8 cellular contexts compared by ENCODE assay signal in the genomic region with DNA sequence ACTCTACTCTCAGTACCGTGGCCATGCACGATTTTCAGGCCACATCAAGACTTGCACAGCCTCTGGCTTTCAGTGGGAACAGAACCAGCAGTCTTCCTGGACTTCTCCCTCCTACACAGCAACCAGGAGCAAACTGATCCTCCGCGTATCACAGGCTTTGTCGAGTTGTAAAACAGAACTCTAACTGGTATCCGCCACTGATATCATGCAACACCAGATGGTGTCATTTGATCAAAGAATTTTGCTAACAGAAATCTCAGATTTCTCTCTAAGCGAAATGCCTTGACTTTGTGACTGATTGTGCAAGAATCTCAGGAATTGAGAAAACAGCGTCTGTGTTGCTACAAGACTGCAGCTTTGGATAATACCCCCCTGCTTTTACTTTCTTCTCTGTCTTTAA.
DNase-seq lines count a peak whose midpoint lies in the region; ATAC-seq lines count a peak whose summit lies in the region.

No MANE protein-coding gene starts in this region.

- H3F3A ChIP-seq in GM23248 (ENCODE audit: insufficient read depth), result peaks cover 30% of the 10 kb centered on the region

- in situ Hi-C loops in GM23248 (cut with MboI), result loop anchor here (25.0 kb wide), 1 partner anchor 391 kb away; the partner anchor contains the start of gene PRLH

- H3K27me3 ChIP-seq in GM23248 (replicated peaks; ENCODE audit: insufficient read depth) (no peaks in the 10 kb centered on the region), adipocyte (replicated peaks; ENCODE audit: control insufficient read depth, insufficient read depth, low read length) (no peaks in the 10 kb centered on the region)

- H2AFZ ChIP-seq in GM23248, result peak overlapping the region; percentile 73

- no peak for ATAC-seq in GM21529 (IDR thresholded peaks at IDR 0.05; ENCODE audit: unreplicated experiment)
- no peak for ATAC-seq in HG02885 (IDR thresholded peaks at IDR 0.05; ENCODE audit: poor library complexity, unreplicated experiment)

- H3K9me2 ChIP-seq in GM23248 (ENCODE audit: insufficient read depth), result no peaks in the 10 kb centered on the region

- H3K79me2 ChIP-seq in GM23248 (ENCODE audit: insufficient read depth), result no peaks in the 10 kb centered on the region

- H3K9me3 ChIP-seq in GM23248 (ENCODE audit: low read depth) (no peaks in the 10 kb centered on the region), adipocyte (ENCODE audit: control insufficient read depth, low read length) (peaks cover 19% of the 10 kb centered on the region)

- peak overlapping the region; percentile 71 for H3K9ac ChIP-seq in GM23248
- peak overlapping the region; percentile 94 for H3K9ac ChIP-seq in adipocyte (ENCODE audit: low read length)

- peak overlapping the region; percentile 81 for H3K4me2 ChIP-seq in GM23248 (ENCODE audit: unreplicated experiment)

- peak overlapping the region; percentile 60 for H3K4me3 ChIP-seq in GM23248
- peak overlapping the region; percentile 72 for H3K4me3 ChIP-seq in adipocyte (ENCODE audit: low read length)
- no peak overlapping the region for H3K4me3 ChIP-seq in skin epidermis

- H4K20me1 ChIP-seq in GM23248 (ENCODE audit: insufficient read depth), result no peaks in the 10 kb centered on the region

- H3K4me1 ChIP-seq in GM23248 (ENCODE audit: insufficient read depth) (peaks cover 17% of the 10 kb centered on the region), adipocyte (ENCODE audit: control insufficient read depth, insufficient read depth, low read length) (peaks cover 39% of the 10 kb centered on the region)

- H3K36me3 ChIP-seq in GM23248 (ENCODE audit: low read depth) (no peaks in the 10 kb centered on the region), adipocyte (ENCODE audit: control insufficient read depth, insufficient read depth, low read length, severe bottlenecking) (no peaks in the 10 kb centered on the region)

- H3K27ac ChIP-seq in GM23248 (peak overlapping the region; percentile 80), skin epidermis (peak overlapping the region in 11 of 21 experiments; percentile 31 to 81 (median 65))

- 1 to 2% methylated on average over 8 of the region's 8 CpGs for WGBS in GM23248 (ENCODE audit: low coverage in 1 of 2, low lambda C conversion rate in 2 of 2, missing lambda C conversion rate in 2 of 2), 2 experiments

- DNase-seq in GM23248 (peak; percentile 91), adipocyte (ENCODE audit: low read depth) (peak; percentile 97), hepatic stellate cell (ENCODE audit: low spot score) (peak; percentile 65), retina (no peak)
- DNase-seq in stimulated activated CD4-positive, alpha-beta T cell treated with anti-CD3 and anti-CD28 coated beads, Interleukin-4, amount 100 ng/mL, for 4 hours, result no peak

Comparison
In these comparisons a context has a peak if more than half of its experiments do, and no peak if none do; other contexts are left out.
1. DNase-seq: peak in GM23248 (single experiment), adipocyte (single experiment) and hepatic stellate cell (single experiment); none in stimulated activated CD4-positive, alpha-beta T cell treated with anti-CD3 and anti-CD28 coated beads, Interleukin-4, amount 100 ng/mL, for 4 hours (0 of 2) and retina (single experiment).
2. H3K4me3 ChIP-seq: peak in GM23248 (single experiment) and adipocyte (single experiment); none in skin epidermis (0 of 7).